In genomic region chr1:188817814-188818213, GRCh38 we compare ENCODE assay signal across 23 cellular contexts.
"Had no signal": no experiment of that assay in that cellular context is flagged by ENCODE, and none has a peak within 500 bp of the region (broad histone marks: within the 10 kb centered on the region; RNA-seq: fewer than 3 reads in every experiment).

No MANE protein-coding gene starts in this region.

- H3K9ac ChIP-seq: neural progenitor cell had no signal

- H3K4me1 ChIP-seq: gastrocnemius medialis, left lung, neural progenitor cell, psoas muscle, sigmoid colon, stomach, thyroid gland had no signal

- H3K4me2 ChIP-seq: neural progenitor cell had no signal

- H3K27ac Mint-ChIP-seq: effector memory CD8-positive, alpha-beta T cell; mesothelial cell of epicardium; naive B cell; natural killer cell treated with Interleukin-12 subunit alpha and Interleukin-12 subunit beta and Interleukin-15 and Interleukin-18, amount 100 ng/mL, for 72 hours; neural progenitor cell; stimulated activated effector memory CD8-positive, alpha-beta T cell treated with anti-CD3 and anti-CD28 coated beads, Interleukin-12 subunit alpha, Interleukin-12 subunit beta, amount 100 ng/mL, for 72 hours; type B pancreatic cell had no signal

- H3K4me3 ChIP-seq: gastrocnemius medialis, left lung, mucosa of descending colon, neural progenitor cell, psoas muscle, sigmoid colon, stomach, thyroid gland had no signal

- H3K36me3 Mint-ChIP-seq: mesothelial cell of epicardium; naive B cell; natural killer cell treated with Interleukin-12 subunit alpha and Interleukin-12 subunit beta and Interleukin-15 and Interleukin-18, amount 100 ng/mL, for 72 hours; neural progenitor cell; stimulated activated effector memory CD8-positive, alpha-beta T cell treated with anti-CD3 and anti-CD28 coated beads, Interleukin-12 subunit alpha, Interleukin-12 subunit beta, amount 100 ng/mL, for 72 hours; type B pancreatic cell had no signal

- H3K27me3 Mint-ChIP-seq: effector memory CD8-positive, alpha-beta T cell; naive B cell; natural killer cell treated with Interleukin-12 subunit alpha and Interleukin-12 subunit beta and Interleukin-15 and Interleukin-18, amount 100 ng/mL, for 72 hours; type B pancreatic cell had no signal

- H2AFZ ChIP-seq: neural progenitor cell had no signal

- H3K9me3 ChIP-seq: gastrocnemius medialis, psoas muscle, sigmoid colon, thyroid gland had no signal

- H3K9me3 Mint-ChIP-seq: neural progenitor cell, type B pancreatic cell had no signal

- H3K4me1 Mint-ChIP-seq: naive B cell; stimulated activated effector memory CD8-positive, alpha-beta T cell treated with anti-CD3 and anti-CD28 coated beads, Interleukin-12 subunit alpha, Interleukin-12 subunit beta, amount 100 ng/mL, for 72 hours had no signal

- H3K27me3 ChIP-seq: gastrocnemius medialis, left lung, neural progenitor cell, sigmoid colon, stomach, thyroid gland had no signal

- H3K27ac ChIP-seq: gastrocnemius medialis, left lung, neural progenitor cell, psoas muscle, sigmoid colon, stomach, thyroid gland had no signal

- H3K4me3 Mint-ChIP-seq: effector memory CD8-positive, alpha-beta T cell; mesothelial cell of epicardium; naive B cell; natural killer cell treated with Interleukin-12 subunit alpha and Interleukin-12 subunit beta and Interleukin-15 and Interleukin-18, amount 100 ng/mL, for 72 hours; neural progenitor cell; stimulated activated effector memory CD8-positive, alpha-beta T cell treated with anti-CD3 and anti-CD28 coated beads, Interleukin-12 subunit alpha, Interleukin-12 subunit beta, amount 100 ng/mL, for 72 hours; type B pancreatic cell had no signal

- H3K36me3 ChIP-seq: gastrocnemius medialis, left lung, neural progenitor cell, sigmoid colon, stomach, thyroid gland had no signal

- DNase-seq: cortex of kidney; effector memory CD8-positive, alpha-beta T cell; gastrocnemius medialis; head of caudate nucleus; left cardiac atrium; left lung; mesenchymal stem cell; mucosa of descending colon; naive B cell; posterior cingulate gyrus; psoas muscle; right cardiac atrium; sigmoid colon; stimulated activated CD4-positive, alpha-beta T cell treated with anti-CD3 and anti-CD28 coated beads, Interleukin-2, amount 100 ng/mL, for 24 hours; stimulated activated CD4-positive, alpha-beta T cell treated with anti-CD3 and anti-CD28 coated beads, Interleukin-4, amount 100 ng/mL, for 24 hours; stimulated activated naive CD4-positive, alpha-beta T cell treated with Interleukin-2 at 50 U/mL for 16 hours; stomach; thyroid gland had no signal
